In genomic region chr1:207883104-207883651, GRCh38 we compare ENCODE assay signal across 9 cellular contexts. TPM values are rescaled to one million over a fixed set of nuclear protein-coding genes. Genes with fewer than 3 reads are reported as not detected.
DNase-seq lines count a peak whose midpoint lies in the region; ATAC-seq lines count a peak whose summit lies in the region.
"Had no signal": no experiment of that assay in that cellular context is flagged by ENCODE, and none has a peak within 500 bp of the region (broad histone marks: within the 10 kb centered on the region; RNA-seq: fewer than 3 reads in every experiment).

No MANE protein-coding gene starts in this region.

- H3K27me3 ChIP-seq in mucosa of rectum (ENCODE audit: control insufficient read depth in 2 of 2, insufficient read depth in 2 of 2, low read length in 2 of 2), result peaks cover 0 to 4% of the 10 kb centered on the region in 2 donors

- H3K9me3 ChIP-seq in KOPT-K1 (ENCODE audit: insufficient read depth, low read length, poor library complexity, severe bottlenecking), result no peaks in the 10 kb centered on the region
- no peaks in the 10 kb centered on the region for H3K9me3 ChIP-seq in mucosa of rectum (ENCODE audit: control insufficient read depth in 2 of 2, low read length in 2 of 2)

- DNase-seq in hypothalamus (lab: John Stamatoyannopoulos, UW) (no peak), NK-92 (lab: John Stamatoyannopoulos, UW; ENCODE audit: unreplicated experiment) (no peak), ureter (ENCODE audit: low spot score) (no peak)
- DNase-seq in stimulated activated naive CD4-positive, alpha-beta T cell treated with Interleukin-2 at 50 U/mL for 16 hours (lab: John Stamatoyannopoulos, UW), result no peak
- DNase-seq: posterior cingulate gyrus had no signal

- H3K4me1 ChIP-seq in mucosa of rectum (ENCODE audit: control insufficient read depth in 2 of 2, insufficient read depth in 2 of 2, low read length in 2 of 2), result peaks cover 2 to 5% of the 10 kb centered on the region in 2 donors

- H3K36me3 ChIP-seq in KOPT-K1 (ENCODE audit: insufficient read depth, low read length) (no peaks in the 10 kb centered on the region), mucosa of rectum (ENCODE audit: control insufficient read depth in 2 of 2, insufficient read depth in 2 of 2, low read length in 2 of 2) (no peaks in the 10 kb centered on the region)

- peak overlapping the region in 1 of 2 donors; percentile 64 for H3K4me3 ChIP-seq in mucosa of rectum (ENCODE audit: low read length in 2 of 2)

- ATAC-seq in GM18498 (IDR thresholded peaks at IDR 0.05; ENCODE audit: unreplicated experiment) (peak; percentile 79), GM21528 (IDR thresholded peaks at IDR 0.05; ENCODE audit: low FRiP score, unreplicated experiment) (peak; percentile 67)

- H3K27ac ChIP-seq in KOPT-K1 (ENCODE audit: low read depth, low read length, poor library complexity, severe bottlenecking) (peak overlapping the region; percentile 83), mucosa of rectum (ENCODE audit: low read depth in 2 of 2, low read length in 2 of 2) (peak overlapping the region; percentile 34 to 52)

- H3K9ac ChIP-seq in mucosa of rectum (ENCODE audit: low read depth in 1 of 2, low read length in 2 of 2), result peak overlapping the region in 1 of 2 donors; percentile 5

RNA-seq across cellular contexts. Expression of gene CD34, which starts 27.7 kb away (rescaled TPM):
- total RNA-seq in ureter, result 40.9 TPM
